In the genomic region with DNA sequence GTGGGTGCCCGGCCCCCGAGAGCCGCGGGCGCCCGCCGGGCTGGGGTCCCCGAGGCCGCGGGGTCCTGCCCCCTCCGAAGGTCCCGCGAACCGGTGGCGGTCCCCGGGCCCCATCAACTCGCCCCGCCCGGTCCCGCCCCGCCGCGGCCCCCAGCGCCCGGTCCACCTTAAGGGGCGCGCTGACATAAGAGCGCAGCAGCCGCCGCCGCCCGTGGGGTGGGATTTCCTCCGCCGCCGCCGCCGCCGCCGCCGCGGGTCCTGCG, we compare ENCODE assay signal across 8 cellular contexts. TPM values are rescaled to one million over a fixed set of nuclear protein-coding genes. Genes with fewer than 3 reads are reported as not detected.
A peak's percentile ranks its signal among the peaks of the same experiment; 100 is the strongest.
DNase-seq lines count a peak whose midpoint lies in the region; ATAC-seq and TF ChIP-seq lines count a peak whose summit lies in the region.

Gene ZDHHC8 (plus strand): TSS at position 212 of the 263 bp plus-strand sequence. CDS start 144 bp downstream, outside the sequence.

- H3K4me1 ChIP-seq in liver (ENCODE audit: control insufficient read depth in 4 of 4, insufficient read depth in 4 of 4, low read length in 3 of 4) = peaks cover 8 to 69% (median 54%) of the 10 kb centered on the region in 4 donors

- peaks cover 10% of the 10 kb centered on the region for H3K4me1 Mint-ChIP-seq in T-helper 17 cell
- peaks cover 23 to 48% of the 10 kb centered on the region in 2 donors for H3K4me1 Mint-ChIP-seq in stimulated activated naive B cell treated with anti-CD40 and anti-IgM and Interleukin-4, amounts not matched to agents 10 μg/mL and 1 μg/mL and 100 μg/mL, for 72 hours

- H3K27me3 Mint-ChIP-seq in T-helper 17 cell = no peaks in the 10 kb centered on the region
- H3K27me3 Mint-ChIP-seq in stimulated activated naive B cell treated with anti-CD40 and anti-IgM and Interleukin-4, amounts not matched to agents 10 μg/mL and 1 μg/mL and 100 μg/mL, for 72 hours = no peaks in the 10 kb centered on the region

- DNase-seq in Caki2 (ENCODE audit: low read depth) (no peak), HEK293T (ENCODE audit: extremely low spot score) (peak; percentile 60), T-helper 17 cell (peak in 2 of 3 donors; percentile 42 to 66), cerebellum (ENCODE audit: low spot score) (peak; percentile 82), occipital lobe (lab: John Stamatoyannopoulos, UW) (no peak), retina (no peak)
- DNase-seq in stimulated activated naive B cell treated with anti-CD40 and anti-IgM and Interleukin-4, amounts not matched to agents 10 μg/mL and 1 μg/mL and 100 μg/mL, for 72 hours = no peak

- H3K27ac ChIP-seq in liver (ENCODE audit: low read depth in 1 of 2, low read length in 2 of 2) = peak within 1 kb of the TSS; percentile 82 to 85

- in situ Hi-C loops in Caki2 (cut with HindIII; ENCODE audit: low pct_unique_long_range_greater_than_20kb, low sequenced_read_pairs) = no loop called here

- POLR2A ChIA-PET in HEK293T (lab: Yijun Ruan, JAX) = interaction anchor here (4.6 kb wide), 1 partner anchor 12 kb away, joined by 51 read pairs; the partner anchor contains the start of gene TRMT2A

- peak within 1 kb of the TSS; percentile 10 to 67 for H3K9ac ChIP-seq in liver (ENCODE audit: low read depth in 1 of 2, low read length in 2 of 2)

- no peak for TF ChIP-seq CTCF in liver (IDR thresholded peaks at IDR 0.05; ENCODE audit: low read depth, low read length, missing input control)

- peak within 1 kb of the TSS; percentile 80 for H3K4me3 Mint-ChIP-seq in T-helper 17 cell
- H3K4me3 Mint-ChIP-seq in stimulated activated naive B cell treated with anti-CD40 and anti-IgM and Interleukin-4, amounts not matched to agents 10 μg/mL and 1 μg/mL and 100 μg/mL, for 72 hours = peak within 1 kb of the TSS; percentile 80 to 86

- peaks cover 0 to 3% (median 1%) of the 10 kb centered on the region in 4 donors for H3K36me3 ChIP-seq in liver (ENCODE audit: control insufficient read depth in 4 of 4, insufficient read depth in 3 of 4, low read depth in 1 of 4, low read length in 3 of 4)

- ATAC-seq in T-helper 17 cell = peak; percentile 72
- ATAC-seq in stimulated activated naive B cell treated with anti-CD40 and anti-IgM and Interleukin-4, amounts not matched to agents 10 μg/mL and 1 μg/mL and 100 μg/mL, for 72 hours (replicated peaks) = peak; percentile 69 to 74

- H3K27ac Mint-ChIP-seq in T-helper 17 cell = peak within 1 kb of the TSS; percentile 73
- peak within 1 kb of the TSS; percentile 79 for H3K27ac Mint-ChIP-seq in stimulated activated naive B cell treated with anti-CD40 and anti-IgM and Interleukin-4, amounts not matched to agents 10 μg/mL and 1 μg/mL and 100 μg/mL, for 72 hours

- CTCF ChIA-PET in HEK293T (lab: Yijun Ruan, JAX) = no interaction called here

- H3K27me3 ChIP-seq in liver (ENCODE audit: control insufficient read depth in 4 of 4, insufficient read depth in 4 of 4, low read length in 3 of 4) = no peaks in the 10 kb centered on the region

- peak within 1 kb of the TSS; percentile 77 to 92 (median 89) for H3K4me3 ChIP-seq in liver (ENCODE audit: low read depth in 1 of 3, low read length in 3 of 3)

- WGBS in liver = 0% methylated on average over 42 of the region's 42 CpGs

- H3K36me3 Mint-ChIP-seq in T-helper 17 cell (ENCODE audit: low read depth) = no peaks in the 10 kb centered on the region
- H3K36me3 Mint-ChIP-seq in stimulated activated naive B cell treated with anti-CD40 and anti-IgM and Interleukin-4, amounts not matched to agents 10 μg/mL and 1 μg/mL and 100 μg/mL, for 72 hours = peaks cover 3 to 8% of the 10 kb centered on the region in 2 donors

- no peaks in the 10 kb centered on the region for H3K9me3 Mint-ChIP-seq in stimulated activated naive B cell treated with anti-CD40 and anti-IgM and Interleukin-4, amounts not matched to agents 10 μg/mL and 1 μg/mL and 100 μg/mL, for 72 hours

- H3K9me3 ChIP-seq in T-helper 17 cell (ENCODE audit: control insufficient read depth, low read length, poor library complexity, severe bottlenecking) (no peaks in the 10 kb centered on the region), liver (ENCODE audit: control insufficient read depth in 4 of 4, low read length in 3 of 4) (no peaks in the 10 kb centered on the region)

- TF ChIP-seq RAD21 in liver (IDR thresholded peaks at IDR 0.05) = no peak

TF ChIP-seq in HEK293T, 16 proteins besides CTCF, POLR2A, EP300 and RAD21:
- TF ChIP-seq FOXK2 (IDR thresholded peaks at IDR 0.05) = no peak

TF ChIP-seq in liver, 16 proteins besides CTCF, POLR2A, EP300 and RAD21:
- no peak for TF ChIP-seq SP1 (IDR thresholded peaks at IDR 0.05)
- TF ChIP-seq JUND (IDR thresholded peaks at IDR 0.05) = no peak
- TF ChIP-seq NR2F2 (IDR thresholded peaks at IDR 0.05) = no peak
- no peak for TF ChIP-seq TAF1 (conservative IDR thresholded peaks at IDR 0.05)
- no peak for TF ChIP-seq FOXA2 (IDR thresholded peaks at IDR 0.05)
- TF ChIP-seq, protein P1, sequence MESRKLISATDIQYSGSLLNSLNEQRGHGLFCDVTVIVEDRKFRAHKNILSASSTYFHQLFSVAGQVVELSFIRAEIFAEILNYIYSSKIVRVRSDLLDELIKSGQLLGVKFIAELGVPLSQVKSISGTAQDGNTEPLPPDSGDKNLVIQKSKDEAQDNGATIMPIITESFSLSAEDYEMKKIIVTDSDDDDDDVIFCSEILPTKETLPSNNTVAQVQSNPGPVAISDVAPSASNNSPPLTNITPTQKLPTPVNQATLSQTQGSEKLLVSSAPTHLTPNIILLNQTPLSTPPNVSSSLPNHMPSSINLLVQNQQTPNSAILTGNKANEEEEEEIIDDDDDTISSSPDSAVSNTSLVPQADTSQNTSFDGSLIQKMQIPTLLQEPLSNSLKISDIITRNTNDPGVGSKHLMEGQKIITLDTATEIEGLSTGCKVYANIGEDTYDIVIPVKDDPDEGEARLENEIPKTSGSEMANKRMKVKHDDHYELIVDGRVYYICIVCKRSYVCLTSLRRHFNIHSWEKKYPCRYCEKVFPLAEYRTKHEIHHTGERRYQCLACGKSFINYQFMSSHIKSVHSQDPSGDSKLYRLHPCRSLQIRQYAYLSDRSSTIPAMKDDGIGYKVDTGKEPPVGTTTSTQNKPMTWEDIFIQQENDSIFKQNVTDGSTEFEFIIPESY (IDR thresholded peaks at IDR 0.05) = no peak
- TF ChIP-seq, protein P2, sequence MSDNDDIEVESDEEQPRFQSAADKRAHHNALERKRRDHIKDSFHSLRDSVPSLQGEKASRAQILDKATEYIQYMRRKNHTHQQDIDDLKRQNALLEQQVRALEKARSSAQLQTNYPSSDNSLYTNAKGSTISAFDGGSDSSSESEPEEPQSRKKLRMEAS (IDR thresholded peaks at IDR 0.05) = no peak
- no peak for TF ChIP-seq RXRA (IDR thresholded peaks at IDR 0.05)
- TF ChIP-seq ATF3 (IDR thresholded peaks at IDR 0.05) = no peak
- no peak for TF ChIP-seq HNF4G (IDR thresholded peaks at IDR 0.05)
- no peak for TF ChIP-seq EGR1 (IDR thresholded peaks at IDR 0.05; ENCODE audit: low read depth in 2 of 2)
- no peak for TF ChIP-seq GABPA (IDR thresholded peaks at IDR 0.05 in 1 of 2, conservative IDR thresholded peaks at IDR 0.05 in 1 of 2)
- no peak for TF ChIP-seq HNF4A (conservative IDR thresholded peaks at IDR 0.05)
- TF ChIP-seq YY1 (IDR thresholded peaks at IDR 0.05) = no peak
- TF ChIP-seq FOXA1 (IDR thresholded peaks at IDR 0.05) = no peak
- no peak for TF ChIP-seq REST (IDR thresholded peaks at IDR 0.05)

RNA-seq across cellular contexts. Expression of gene ZDHHC8, which starts in this region (rescaled TPM):
- total RNA-seq in Caki2 (2014; rRNA removed; shearing (Covaris generic); ENCODE audit: low replicate concordance) = 12.6 and 21.8 TPM in 2 replicates
- total RNA-seq in T-helper 17 cell (10 to 100 TPM; 60.1 to 75.8 TPM), cerebellum (7.7 TPM), liver (1 to 10 TPM; 2.9 to 7.7 TPM), occipital lobe (3.3 TPM)
- polyA plus RNA-seq in liver = 10 to 100 TPM in 1 of 2 donors, 1 to 10 TPM in 1; 5.8 to 11.8 TPM

Comparison
In these comparisons a context has a peak if more than half of its experiments do, and no peak if none do; other contexts are left out.
1. DNase-seq: peak in HEK293T (single experiment), T-helper 17 cell (2 of 3) and cerebellum (single experiment); none in Caki2 (single experiment), stimulated activated naive B cell treated with anti-CD40 and anti-IgM and Interleukin-4, amounts not matched to agents 10 μg/mL and 1 μg/mL and 100 μg/mL, for 72 hours (single experiment), occipital lobe (single experiment) and retina (single experiment).